8 cellular contexts compared by ENCODE assay signal in the genomic region with DNA sequence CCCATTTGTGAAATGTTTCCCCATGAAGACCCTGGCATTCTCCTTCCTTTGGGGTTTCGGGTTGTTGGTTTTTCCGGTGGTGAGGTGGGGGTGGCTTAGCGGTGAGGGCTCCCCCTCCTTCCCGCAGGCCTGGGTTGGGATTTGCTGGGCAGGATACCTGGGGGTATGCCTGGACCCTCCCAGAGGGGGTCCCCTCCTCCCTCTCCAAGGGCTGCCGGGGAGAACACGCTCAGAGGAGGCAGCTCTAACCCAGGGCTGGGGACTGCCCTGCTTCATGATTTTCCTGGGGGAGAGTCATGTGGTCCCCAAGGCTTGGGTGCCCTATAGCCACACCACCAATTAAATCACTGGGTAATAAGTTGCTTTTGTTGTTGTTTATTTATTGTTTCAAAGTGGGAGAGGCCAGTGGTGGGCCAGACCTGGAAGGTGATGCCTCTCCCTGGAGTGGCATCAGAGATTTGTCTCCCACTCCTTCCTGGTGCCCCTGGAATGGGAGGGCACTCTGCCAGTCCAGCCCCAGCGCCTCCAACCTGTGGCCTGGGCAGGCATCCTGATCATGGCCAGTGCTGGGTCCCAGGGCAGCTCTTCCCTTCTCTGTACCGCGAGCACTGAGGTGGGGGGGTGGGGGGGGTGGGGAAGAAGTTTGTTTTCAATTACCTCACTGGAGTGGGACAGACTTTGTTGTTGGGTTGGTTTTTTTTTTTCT. TPM values are rescaled to one million over a fixed set of nuclear protein-coding genes. Genes with fewer than 3 reads are reported as not detected.
DNase-seq lines count a peak whose midpoint lies in the region; ATAC-seq and TF ChIP-seq lines count a peak whose summit lies in the region.

No MANE protein-coding gene starts in this region.

- peak overlapping the region; percentile 79 for H3K27ac Mint-ChIP-seq in T-helper 17 cell

- H3K4me3 ChIP-seq in hepatocyte, result no peak overlapping the region
- peak overlapping the region in 2 of 7 experiments; percentile 79 to 91 for H3K4me3 ChIP-seq in skin epidermis

- no peaks in the 10 kb centered on the region for H3K9me3 ChIP-seq in T-helper 17 cell (ENCODE audit: control insufficient read depth, low read length, poor library complexity, severe bottlenecking)
- no peaks in the 10 kb centered on the region for H3K9me3 ChIP-seq in hepatocyte (ENCODE audit: low read depth)

- peak; percentile 60 for DNase-seq in H4 (ENCODE audit: low spot score)
- no peak for DNase-seq in T-helper 17 cell
- DNase-seq in hepatocyte (ENCODE audit: low spot score), result no peak
- no peak for DNase-seq in AML-193 (lab: John Stamatoyannopoulos, UW)
- no peak for DNase-seq in DMS153 (lab: John Stamatoyannopoulos, UW)
- no peak for DNase-seq in activated CD8-positive, alpha-beta memory T cell treated with anti-CD3 and anti-CD28 coated beads, Interleukin-2, amount 50 U/mL, for 4 hours
- DNase-seq in stimulated activated CD4-positive, alpha-beta T cell treated with anti-CD3 and anti-CD28 coated beads, Interleukin-15, amount 100 ng/mL, for 24 hours, result no peak

- peaks cover 39% of the 10 kb centered on the region for H3K4me1 Mint-ChIP-seq in T-helper 17 cell

- ATAC-seq in T-helper 17 cell, result no peak

- no peaks in the 10 kb centered on the region for H3K36me3 ChIP-seq in hepatocyte (replicated peaks; ENCODE audit: insufficient read depth, low read depth)

- no peak for TF ChIP-seq CTCF in hepatocyte (IDR thresholded peaks at IDR 0.05; ENCODE audit: poor library complexity)

- H3K4me1 ChIP-seq in hepatocyte (ENCODE audit: insufficient read depth), result peaks cover 58% of the 10 kb centered on the region

- H3K79me2 ChIP-seq in hepatocyte, result peaks cover 21% of the 10 kb centered on the region

- WGBS in hepatocyte (ENCODE audit: low lambda C conversion rate, missing lambda C conversion rate), result 21% methylated on average over 9 of the region's 9 CpGs

- no peaks in the 10 kb centered on the region for H3K9me2 ChIP-seq in hepatocyte (replicated peaks; ENCODE audit: insufficient read depth)

- peak overlapping the region; percentile 91 for H3K4me2 ChIP-seq in hepatocyte

- H3K4me3 Mint-ChIP-seq in T-helper 17 cell, result peak overlapping the region; percentile 98

- no peaks in the 10 kb centered on the region for H3K27me3 ChIP-seq in hepatocyte

- H4K20me1 ChIP-seq in hepatocyte (ENCODE audit: insufficient read depth, poor library complexity, severe bottlenecking), result no peaks in the 10 kb centered on the region

- no peak overlapping the region for H2AFZ ChIP-seq in hepatocyte

- H3K27me3 Mint-ChIP-seq in T-helper 17 cell, result no peaks in the 10 kb centered on the region

- H3K27ac ChIP-seq in hepatocyte (peak overlapping the region; percentile 99), skin epidermis (peak overlapping the region in 19 of 21 experiments; percentile 18 to 99 (median 93))

- peaks cover 8% of the 10 kb centered on the region for H3K36me3 Mint-ChIP-seq in T-helper 17 cell (ENCODE audit: low read depth)

RNA-seq across cellular contexts. Expression of a gene that starts 1.3 kb away (rescaled TPM):
- 7.0 and 8.3 TPM in 2 replicates for total RNA-seq in H4 (2014; rRNA removed; shearing (Covaris generic))
- total RNA-seq in T-helper 17 cell (1 to 10 TPM; 7.3 to 7.5 TPM), hepatocyte (5.5 and 13.2 TPM in 2 replicates)
- 6.5 and 9.4 TPM in 2 replicates for polyA plus RNA-seq in hepatocyte

RNA-seq across cellular contexts. Expression of a gene that starts 17.1 kb away (rescaled TPM):
- total RNA-seq in H4 (2014; rRNA removed; shearing (Covaris generic)), result 7.3 and 8.3 TPM in 2 replicates
- total RNA-seq in T-helper 17 cell (10 to 100 TPM; 21.5 to 40.5 TPM), hepatocyte (17.3 and 24.0 TPM in 2 replicates)
- 20.2 and 25.0 TPM in 2 replicates for polyA plus RNA-seq in hepatocyte

RNA-seq across cellular contexts. Expression of a gene that starts 21.4 kb away (rescaled TPM):
- total RNA-seq in H4 (2014; rRNA removed; shearing (Covaris generic)), result 71.6 and 77.4 TPM in 2 replicates
- total RNA-seq in T-helper 17 cell (10 to 100 TPM; 45.9 to 61.0 TPM), hepatocyte (69.8 and 74.4 TPM in 2 replicates)
- 97.4 and 117 TPM in 2 replicates for polyA plus RNA-seq in hepatocyte

RNA-seq across cellular contexts. Expression of a gene that starts 26.9 kb away (rescaled TPM):
- 212 and 231 TPM in 2 replicates for total RNA-seq in H4 (2014; rRNA removed; shearing (Covaris generic))
- total RNA-seq in T-helper 17 cell, result 100 to 1,000 TPM; 133 to 146 TPM
- 146 and 152 TPM in 2 replicates for total RNA-seq in hepatocyte
- polyA plus RNA-seq in hepatocyte, result 242 TPM in 2 replicates

RNA-seq across cellular contexts. Expression of a gene that starts 29.2 kb away (rescaled TPM):
- not detected in 2 replicates for total RNA-seq in H4 (2014; rRNA removed; shearing (Covaris generic))
- total RNA-seq in T-helper 17 cell (100 to 1,000 TPM; 251 to 262 TPM), hepatocyte (0.16 TPM in 1 of 2 replicates, not detected in the other)
- 0.07 and 0.26 TPM in 2 replicates for polyA plus RNA-seq in hepatocyte
